In genomic region chr10:117348236-117348635, GRCh38 we compare ENCODE assay signal across 12 cellular contexts.
"Had no signal": no experiment of that assay in that cellular context is flagged by ENCODE, and none has a peak within 500 bp of the region (broad histone marks: within the 10 kb centered on the region; RNA-seq: fewer than 3 reads in every experiment).

No MANE protein-coding gene starts in this region.

- H3K9me3 Mint-ChIP-seq: activated T-cell treated with anti-CD3 and anti-CD28 coated beads, Interleukin-2, amount 50 U/mL, for 4 hours; endodermal cell; naive thymus-derived CD8-positive, alpha-beta T cell had no signal

- H3K27me3 ChIP-seq: brain microvascular endothelial cell, right atrium auricular region had no signal

- H3K9me3 ChIP-seq: right atrium auricular region had no signal

- H3K27me3 Mint-ChIP-seq: activated naive CD8-positive, alpha-beta T cell; naive thymus-derived CD8-positive, alpha-beta T cell had no signal

- H3K27ac Mint-ChIP-seq: activated naive CD8-positive, alpha-beta T cell had no signal

- ATAC-seq: activated T-cell treated with anti-CD3 and anti-CD28 coated beads, Interleukin-2, amount 50 U/mL, for 4 hours; left cardiac atrium; naive thymus-derived CD8-positive, alpha-beta T cell had no signal

- DNase-seq: activated CD4-positive, alpha-beta T cell treated with anti-CD3 and anti-CD28 coated beads, Interleukin-2, amount 50 U/mL, for 4 hours; activated effector memory CD4-positive, alpha-beta T cell treated with anti-CD3 and anti-CD28 coated beads, Interleukin-2, amount 50 U/mL, for 16 hours; activated T-cell treated with anti-CD3 and anti-CD28 coated beads, Interleukin-2, amount 50 U/mL, for 4 hours; brain microvascular endothelial cell; endodermal cell; hippocampal formation; left cardiac atrium; naive thymus-derived CD8-positive, alpha-beta T cell; nucleus accumbens; small intestine had no signal

- H3K27ac ChIP-seq: brain microvascular endothelial cell, right atrium auricular region had no signal

- H3K36me3 Mint-ChIP-seq: activated naive CD8-positive, alpha-beta T cell had no signal

- H3K36me3 ChIP-seq: brain microvascular endothelial cell, right atrium auricular region had no signal

- H3K4me3 ChIP-seq: right atrium auricular region had no signal

- H3K4me3 Mint-ChIP-seq: activated naive CD8-positive, alpha-beta T cell; activated T-cell treated with anti-CD3 and anti-CD28 coated beads, Interleukin-2, amount 50 U/mL, for 4 hours; endodermal cell; naive thymus-derived CD8-positive, alpha-beta T cell had no signal
